In genomic region chr10:133310789-133311188, GRCh38 we compare ENCODE assay signal across 20 cellular contexts. TPM values are rescaled to one million over a fixed set of nuclear protein-coding genes. Genes with fewer than 3 reads are reported as not detected.
"Had no signal": no experiment of that assay in that cellular context is flagged by ENCODE, and none has a peak within 500 bp of the region (broad histone marks: within the 10 kb centered on the region; RNA-seq: fewer than 3 reads in every experiment).

No MANE protein-coding gene starts in this region.

- H3K9me3 ChIP-seq: psoas muscle, sigmoid colon had no signal

- H3K4me3 ChIP-seq: dorsolateral prefrontal cortex, psoas muscle, sigmoid colon had no signal

- FAIRE-seq: bronchial epithelial cell had no signal

- DNase-seq: activated CD4-positive, alpha-beta memory T cell treated with anti-CD3 and anti-CD28 coated beads, Interleukin-2, amount 10 ng/mL, durations not matched to agents 7 days and 5 days; activated CD4-positive, alpha-beta T cell treated with anti-CD3 and anti-CD28 coated beads for 36 hours; activated gamma-delta T cell; activated naive CD8-positive, alpha-beta T cell treated with anti-CD3 and anti-CD28 coated beads, Interleukin-2, amount 10 ng/mL, durations not matched to agents 7 days and 5 days; activated T-cell treated with anti-CD3 and anti-CD28 coated beads, Interleukin-2, amount 50 U/mL, for 48 hours; anterior cingulate cortex; dorsolateral prefrontal cortex; hippocampal formation; nucleus accumbens; psoas muscle; sigmoid colon; stimulated activated CD4-positive, alpha-beta T cell treated with anti-CD3 and anti-CD28 coated beads, Interleukin-4, amount 100 ng/mL, for 24 hours had no signal

- H3K27me3 ChIP-seq: dorsolateral prefrontal cortex, sigmoid colon had no signal

- H3K4me3 Mint-ChIP-seq: activated naive CD8-positive, alpha-beta T cell treated with anti-CD3 and anti-CD28 coated beads, Interleukin-2, amount 10 ng/mL, durations not matched to agents 7 days and 5 days; stimulated activated naive CD8-positive, alpha-beta T cell treated with anti-CD3 and anti-CD28 coated beads, Interleukin-15, Interleukin-2, amounts not matched to agents 100 ng/mL and 50 ng/mL, for 24 hours had no signal

- H3K27ac ChIP-seq: dorsolateral prefrontal cortex, psoas muscle, sigmoid colon had no signal

- H3K9me3 Mint-ChIP-seq: activated CD4-positive, alpha-beta memory T cell treated with anti-CD3 and anti-CD28 coated beads, Interleukin-2, amount 10 ng/mL, durations not matched to agents 7 days and 5 days; activated naive CD8-positive, alpha-beta T cell treated with anti-CD3 and anti-CD28 coated beads, Interleukin-2, amount 10 ng/mL, durations not matched to agents 7 days and 5 days; stimulated activated naive CD8-positive, alpha-beta T cell treated with anti-CD3 and anti-CD28 coated beads, Interleukin-15, Interleukin-2, amounts not matched to agents 100 ng/mL and 50 ng/mL, for 24 hours had no signal

- H3K27me3 Mint-ChIP-seq: activated CD4-positive, alpha-beta memory T cell treated with anti-CD3 and anti-CD28 coated beads, Interleukin-2, amount 10 ng/mL, durations not matched to agents 7 days and 5 days; activated CD4-positive, alpha-beta T cell treated with anti-CD3 and anti-CD28 coated beads for 36 hours; activated naive CD8-positive, alpha-beta T cell treated with anti-CD3 and anti-CD28 coated beads, Interleukin-2, amount 10 ng/mL, durations not matched to agents 7 days and 5 days; stimulated activated naive CD8-positive, alpha-beta T cell treated with anti-CD3 and anti-CD28 coated beads, Interleukin-15, Interleukin-2, amounts not matched to agents 100 ng/mL and 50 ng/mL, for 24 hours had no signal

- ATAC-seq: activated CD4-positive, alpha-beta T cell treated with anti-CD3 and anti-CD28 coated beads for 36 hours; esophagus mucosa; psoas muscle had no signal

- H3K27ac Mint-ChIP-seq: activated CD4-positive, alpha-beta memory T cell treated with anti-CD3 and anti-CD28 coated beads, Interleukin-2, amount 10 ng/mL, durations not matched to agents 7 days and 5 days; activated CD4-positive, alpha-beta T cell treated with anti-CD3 and anti-CD28 coated beads for 36 hours; activated naive CD8-positive, alpha-beta T cell treated with anti-CD3 and anti-CD28 coated beads, Interleukin-2, amount 10 ng/mL, durations not matched to agents 7 days and 5 days; stimulated activated naive CD8-positive, alpha-beta T cell treated with anti-CD3 and anti-CD28 coated beads, Interleukin-15, Interleukin-2, amounts not matched to agents 100 ng/mL and 50 ng/mL, for 24 hours had no signal

RNA-seq across cellular contexts. Expression of gene CALY, which starts 25.9 kb away (rescaled TPM):
- total RNA-seq: activated CD4-positive, alpha-beta memory T cell treated with anti-CD3 and anti-CD28 coated beads, Interleukin-2, amount 10 ng/mL, durations not matched to agents 7 days and 5 days; activated CD4-positive, alpha-beta T cell treated with anti-CD3 and anti-CD28 coated beads for 36 hours; bronchial epithelial cell; esophagus mucosa; glomerular endothelial cell; lower leg skin; myocyte; psoas muscle; ureter had no signal

RNA-seq across cellular contexts. Expression of gene PRAP1, which starts 36.4 kb away (rescaled TPM):
- total RNA-seq: activated CD4-positive, alpha-beta memory T cell treated with anti-CD3 and anti-CD28 coated beads, Interleukin-2, amount 10 ng/mL, durations not matched to agents 7 days and 5 days; activated CD4-positive, alpha-beta T cell treated with anti-CD3 and anti-CD28 coated beads for 36 hours; activated naive CD8-positive, alpha-beta T cell treated with anti-CD3 and anti-CD28 coated beads, Interleukin-2, amount 10 ng/mL, durations not matched to agents 7 days and 5 days; bronchial epithelial cell; esophagus mucosa; glomerular endothelial cell; lower leg skin; myocyte; psoas muscle; temporal lobe; ureter had no signal
